15 cellular contexts compared by ENCODE assay signal in the genomic region with DNA sequence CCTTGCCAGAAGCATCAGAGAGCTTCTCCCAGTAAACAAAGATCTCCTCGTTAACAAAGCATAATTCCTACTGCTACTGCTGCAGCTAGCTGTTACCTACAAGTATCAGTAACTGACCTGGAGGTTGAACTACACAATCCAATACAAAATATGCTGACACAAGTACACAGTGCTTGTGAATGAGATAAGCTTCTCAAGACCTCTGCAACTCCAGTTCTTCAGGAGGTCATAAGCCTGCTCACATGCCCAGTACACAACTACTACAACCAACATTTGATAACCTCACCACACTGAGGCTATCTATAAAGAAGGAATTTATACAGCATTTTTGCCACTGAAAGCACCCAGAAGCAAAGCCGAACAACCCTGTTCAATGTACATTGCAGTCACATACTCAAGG.
DNase-seq lines count a peak whose midpoint lies in the region; ATAC-seq, FAIRE-seq and TF ChIP-seq lines count a peak whose summit lies in the region.
"Had no signal": no experiment of that assay in that cellular context is flagged by ENCODE, and none has a peak within 500 bp of the region (broad histone marks: within the 10 kb centered on the region; RNA-seq: fewer than 3 reads in every experiment).

No MANE protein-coding gene starts in this region.

- DNase-seq in Karpas-422: peak; percentile 2
- DNase-seq in K562 (ENCODE audit: extremely low read depth in 1 of 4, low spot score in 3 of 4): no peak
- DNase-seq in neural progenitor cell (ENCODE audit: low spot score): no peak
- DNase-seq in COLO829 (ENCODE audit: low spot score): no peak
- DNase-seq: C1 segment of cervical spinal cord; Caco-2; CD4-positive, alpha-beta memory T cell; DMS153; DND-41; H9 had no signal

- H3K4me3 ChIP-seq in Karpas-422 (ENCODE audit: low read length) (no peak overlapping the region), K562 (no peak overlapping the region), neural progenitor cell (no peak overlapping the region), gastroesophageal sphincter (no peak overlapping the region)

- H3K9me3 ChIP-seq in Karpas-422 (ENCODE audit: low read length): no peaks in the 10 kb centered on the region
- H3K9me3 ChIP-seq in K562 (replicated peaks; ENCODE audit: control insufficient read depth, insufficient read depth, low read depth, low read length): no peaks in the 10 kb centered on the region
- no peaks in the 10 kb centered on the region for H3K9me3 ChIP-seq in neural progenitor cell (ENCODE audit: low read depth)
- no peaks in the 10 kb centered on the region for H3K9me3 ChIP-seq in gastroesophageal sphincter
- H3K9me3 ChIP-seq: Caco-2 had no signal

- POLR2A ChIA-PET in K562 (lab: Yijun Ruan, JAX): no interaction called here

- in situ Hi-C loops in K562 (cut with MboI): no loop called here

- no peaks in the 10 kb centered on the region for H3K4me1 ChIP-seq in Karpas-422 (ENCODE audit: low read length)
- H3K4me1 ChIP-seq in K562 (replicated peaks in 1 of 2; ENCODE audit: control insufficient read depth in 2 of 2, insufficient read depth in 2 of 2, low read length in 2 of 2): no peaks in the 10 kb centered on the region
- peaks cover 3% of the 10 kb centered on the region for H3K4me1 ChIP-seq in neural progenitor cell
- H3K4me1 ChIP-seq in gastroesophageal sphincter: no peaks in the 10 kb centered on the region
- H3K4me1 ChIP-seq: Caco-2 had no signal

- H3K4me3 Mint-ChIP-seq in neural progenitor cell: no peak overlapping the region
- H3K4me3 Mint-ChIP-seq: CD4-positive, alpha-beta memory T cell; H9 had no signal

- ATAC-seq in K562 (peak; percentile 22; the same call in 1 of the 3 replicates), HG02973 (IDR thresholded peaks at IDR 0.05; ENCODE audit: unreplicated experiment) (no peak), gastroesophageal sphincter (no peak)
- ATAC-seq: HCT116 had no signal

- H3K9me2 ChIP-seq in Karpas-422 (replicated peaks; ENCODE audit: insufficient read depth, low read length): no peaks in the 10 kb centered on the region

- TF ChIP-seq EP300 in K562 (IDR thresholded peaks at IDR 0.05; ENCODE audit: low read length) (no peak), gastroesophageal sphincter (IDR thresholded peaks at IDR 0.05) (no peak)

- no TSS peak for BruUV-seq in K562 (replicated peaks; lab: Mats Ljungman, UMichigan)

- H3F3A ChIP-seq in neural progenitor cell (ENCODE audit: low read depth): no peaks in the 10 kb centered on the region

- H3K36me3 Mint-ChIP-seq in neural progenitor cell: no peaks in the 10 kb centered on the region
- H3K36me3 Mint-ChIP-seq: CD4-positive, alpha-beta memory T cell had no signal

- no peaks in the 10 kb centered on the region for H3K27me3 Mint-ChIP-seq in neural progenitor cell (ENCODE audit: insufficient read depth, low read depth)
- H3K27me3 Mint-ChIP-seq: CD4-positive, alpha-beta memory T cell had no signal

- TF ChIP-seq CTCF in K562 (IDR thresholded peaks at IDR 0.05 in 2 of 3, conservative IDR thresholded peaks at IDR 0.05 in 1 of 3; ENCODE audit: insufficient read depth in 2 of 3, low read depth in 1 of 3, low read length in 3 of 3) (no peak), neural progenitor cell (IDR thresholded peaks at IDR 0.05) (no peak), gastroesophageal sphincter (IDR thresholded peaks at IDR 0.05) (no peak)

- no peak for FAIRE-seq in K562 (lab: Jason Lieb, UNC)
- FAIRE-seq: G401.6, GM12892 had no signal

- no peaks in the 10 kb centered on the region for H3K9me1 ChIP-seq in K562 (ENCODE audit: control insufficient read depth, insufficient read depth, low read length)

- intact Hi-C loops in K562 (cut with micrococcal nuclease): no loop called here

- H3K27ac Mint-ChIP-seq in neural progenitor cell: no peak overlapping the region
- H3K27ac Mint-ChIP-seq: CD4-positive, alpha-beta memory T cell; H9 had no signal

- H3K36me3 ChIP-seq in Karpas-422 (ENCODE audit: insufficient read depth, low read length) (no peaks in the 10 kb centered on the region), K562 (ENCODE audit: control insufficient read depth, insufficient read depth, low read length) (no peaks in the 10 kb centered on the region), neural progenitor cell (no peaks in the 10 kb centered on the region), gastroesophageal sphincter (no peaks in the 10 kb centered on the region)

- H3K27ac ChIP-seq in Karpas-422 (ENCODE audit: low read length) (no peak overlapping the region), K562 (ENCODE audit: extremely low read depth, low read depth, low read length) (no peak overlapping the region), neural progenitor cell (no peak overlapping the region), gastroesophageal sphincter (no peak overlapping the region)

- TF ChIP-seq POLR2A in K562 (conservative IDR thresholded peaks at IDR 0.05) (no peak), gastroesophageal sphincter (IDR thresholded peaks at IDR 0.05) (no peak)

- no peaks in the 10 kb centered on the region for H4K20me1 ChIP-seq in Karpas-422 (ENCODE audit: insufficient read depth, low read depth, low read length)
- no peaks in the 10 kb centered on the region; the same call in 1 of the 2 replicates for H4K20me1 ChIP-seq in K562 (replicated peaks; ENCODE audit: control insufficient read depth, insufficient read depth, low read length)
- no peaks in the 10 kb centered on the region for H4K20me1 ChIP-seq in neural progenitor cell (ENCODE audit: low read depth)

- H3K9ac ChIP-seq in Karpas-422 (ENCODE audit: low read length): no peak overlapping the region
- no peak overlapping the region for H3K9ac ChIP-seq in K562 (ENCODE audit: insufficient read depth in 1 of 2, low read depth in 2 of 2, low read length in 2 of 2)
- H3K9ac ChIP-seq in neural progenitor cell: no peak overlapping the region

- peaks cover 4% of the 10 kb centered on the region for H3K9me3 Mint-ChIP-seq in neural progenitor cell
- H3K9me3 Mint-ChIP-seq: H9 had no signal

- H3K79me2 ChIP-seq in Karpas-422 (ENCODE audit: low read length) (no peaks in the 10 kb centered on the region), K562 (ENCODE audit: control insufficient read depth, insufficient read depth, low read length) (no peaks in the 10 kb centered on the region), neural progenitor cell (ENCODE audit: low read depth) (no peaks in the 10 kb centered on the region)

- no peaks in the 10 kb centered on the region for H3K4me1 Mint-ChIP-seq in neural progenitor cell
- H3K4me1 Mint-ChIP-seq: CD4-positive, alpha-beta memory T cell had no signal

- CTCF ChIA-PET in K562 (lab: Yijun Ruan, JAX; ENCODE audit: low intra/inter-chr PET ratio): no interaction called here

- TF ChIP-seq RAD21 in K562 (CRISPR knock-in tag; conservative IDR thresholded peaks at IDR 0.05 in 1 of 2, IDR thresholded peaks at IDR 0.05 in 1 of 2): no peak

- H3K4me2 ChIP-seq in Karpas-422 (ENCODE audit: low read depth, low read length, poor library complexity, severe bottlenecking): no peak overlapping the region
- H3K4me2 ChIP-seq in K562 (ENCODE audit: insufficient read depth, low read length): no peak overlapping the region
- no peak overlapping the region for H3K4me2 ChIP-seq in neural progenitor cell

- H2AFZ ChIP-seq in Karpas-422 (ENCODE audit: low read length): no peak overlapping the region
- H2AFZ ChIP-seq in K562 (ENCODE audit: low read depth, low read length): no peak overlapping the region
- H2AFZ ChIP-seq in neural progenitor cell (replicated peaks): peak overlapping the region; percentile 65

- WGBS in K562 (ENCODE audit: insufficient coverage, low coverage, missing lambda C conversion rate): 0% methylated on average over 2 of the region's 2 CpGs
- 50 to 60% methylated on average over 2 of the region's 2 CpGs for WGBS in gastroesophageal sphincter (ENCODE audit: low coverage in 1 of 2), 2 donors

- H3K27me3 ChIP-seq in Karpas-422 (ENCODE audit: low read length) (no peaks in the 10 kb centered on the region), K562 (ENCODE audit: control insufficient read depth in 2 of 2, insufficient read depth in 2 of 2, low read length in 2 of 2) (peaks cover 0 to 14% of the 10 kb centered on the region in 2 experiments; a peak in 1 of 5 replicates), neural progenitor cell (no peaks in the 10 kb centered on the region), gastroesophageal sphincter (no peaks in the 10 kb centered on the region)

TF ChIP-seq in K562, 482 proteins besides CTCF, POLR2A, EP300 and RAD21:
- TF ChIP-seq ZNF316 (IDR thresholded peaks at IDR 0.05): peak; percentile 28; the same call in 1 of the 2 replicates
- no peak for TF ChIP-seq PML (IDR thresholded peaks at IDR 0.05; ENCODE audit: low read length)
